ENCODE assay signal across 8 cellular contexts in the genomic region with DNA sequence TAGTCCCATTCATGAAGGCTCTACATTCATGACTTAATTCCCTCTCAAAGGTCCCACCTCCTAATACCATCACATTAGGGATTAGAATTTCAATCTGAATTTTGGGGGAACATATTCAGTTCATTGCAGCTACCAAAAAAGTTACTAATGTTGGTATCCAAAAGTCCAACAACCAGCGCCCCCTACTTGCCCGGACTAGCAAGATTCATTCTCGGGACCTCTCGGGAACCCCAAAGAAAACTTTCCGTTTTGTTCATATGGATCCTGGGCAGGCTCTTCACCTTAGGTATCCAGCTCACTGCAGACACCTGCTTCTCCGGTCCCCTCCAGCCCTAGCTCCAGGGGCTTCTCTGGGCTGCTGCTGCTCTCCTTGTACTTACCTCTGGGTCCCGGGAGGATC. TPM values are rescaled to one million over a fixed set of nuclear protein-coding genes. Genes with fewer than 3 reads are reported as not detected.
DNase-seq lines count a peak whose midpoint lies in the region; TF ChIP-seq lines count a peak whose summit lies in the region.

No MANE protein-coding gene starts in this region.

- H3K9me3 ChIP-seq in OCI-LY3 (ENCODE audit: insufficient read depth, low read length) (no peaks in the 10 kb centered on the region), uterus (no peaks in the 10 kb centered on the region)

- H3K4me1 ChIP-seq in OCI-LY3 (ENCODE audit: low read length) (no peaks in the 10 kb centered on the region), uterus (no peaks in the 10 kb centered on the region)

- no peaks in the 10 kb centered on the region for H4K20me1 ChIP-seq in OCI-LY3 (ENCODE audit: insufficient read depth, low read length)

- H3K36me3 ChIP-seq in OCI-LY3 (replicated peaks; ENCODE audit: low read depth, low read length) (no peaks in the 10 kb centered on the region), uterus (no peaks in the 10 kb centered on the region)

- H3K27ac ChIP-seq in OCI-LY3 (ENCODE audit: low read length) (no peak overlapping the region), uterus (no peak overlapping the region)

- H3K4me3 Mint-ChIP-seq in neural crest cell = no peak overlapping the region

- intact Hi-C loops in uterus (cut with DNase I; ENCODE audit: low total_unique reads) = loop anchor here (2.0 kb wide), 1 partner anchor 246 kb away; no protein-coding TSS in a partner anchor

- no peaks in the 10 kb centered on the region for H3K79me2 ChIP-seq in OCI-LY3 (ENCODE audit: low read length)

- peak overlapping the region; percentile 70 for H3K4me2 ChIP-seq in OCI-LY3 (ENCODE audit: low read length)

- H3K4me3 ChIP-seq in OCI-LY3 (ENCODE audit: low read length) (peak overlapping the region; percentile 63), cardiac fibroblast (replicated peaks in 1 of 2; ENCODE audit: low read depth in 2 of 2, low read length in 2 of 2) (no peak overlapping the region), uterus (no peak overlapping the region)

- no peaks in the 10 kb centered on the region for H3K27me3 Mint-ChIP-seq in neural crest cell (ENCODE audit: low read depth)

- H3K9ac ChIP-seq in OCI-LY3 (ENCODE audit: low read length) = no peak overlapping the region

- peaks cover 8% of the 10 kb centered on the region for H3K27me3 ChIP-seq in OCI-LY3 (ENCODE audit: low read depth, low read length)
- H3K27me3 ChIP-seq in uterus = no peaks in the 10 kb centered on the region

- no peak overlapping the region for H3K27ac Mint-ChIP-seq in neural crest cell (ENCODE audit: unreplicated experiment)

- DNase-seq in cardiac fibroblast (ENCODE audit: low read depth in 2 of 2) = peak; percentile 36 to 39
- DNase-seq in neural crest cell (ENCODE audit: low read depth, low spot score) = no peak
- DNase-seq in KG1 (lab: John Stamatoyannopoulos, UW) = no peak
- no peak for DNase-seq in AG08396 (ENCODE audit: low spot score)
- DNase-seq in uterus = no peak
- DNase-seq in DMS 273 (lab: John Stamatoyannopoulos, UW; ENCODE audit: unreplicated experiment) = no peak

- H3K36me3 Mint-ChIP-seq in neural crest cell (ENCODE audit: low read depth) = no peaks in the 10 kb centered on the region

- peak overlapping the region; percentile 67; the same call in 1 of the 2 replicates for H2AFZ ChIP-seq in OCI-LY3 (ENCODE audit: low read depth, low read length)

- H3K4me1 Mint-ChIP-seq in neural crest cell = peaks cover 20% of the 10 kb centered on the region

- TF ChIP-seq CTCF in GM12874 (IDR thresholded peaks at IDR 0.05; ENCODE audit: insufficient read depth, low read depth, low read length) (peak; percentile 53), OCI-LY3 (IDR thresholded peaks at IDR 0.05; ENCODE audit: low read depth, low read length) (peak; percentile 60), cardiac fibroblast (IDR thresholded peaks at IDR 0.05; ENCODE audit: low read depth, low read length) (peak; percentile 48), neural crest cell (conservative IDR thresholded peaks at IDR 0.05) (peak; percentile 28), uterus (IDR thresholded peaks at IDR 0.05) (peak in 1 of 4 experiments; percentile 25)

- H3K9me3 Mint-ChIP-seq in neural crest cell = no peaks in the 10 kb centered on the region

- no peak for TF ChIP-seq POLR2A in uterus (IDR thresholded peaks at IDR 0.05)

RNA-seq across cellular contexts. Expression of gene GRK5, which starts 8.9 kb away (rescaled TPM):
- 13.5 and 13.9 TPM in 2 replicates for total RNA-seq in neural crest cell
- 10 to 100 TPM; 11.6 to 34.6 (median 14.1) TPM for total RNA-seq in uterus

RNA-seq across cellular contexts. Expression of gene PRDX3, which starts 19.8 kb away (rescaled TPM):
- total RNA-seq in neural crest cell (144 and 147 TPM in 2 replicates), uterus (100 to 1,000 TPM in 3 of 4 donors, 10 to 100 TPM in 1; 90.6 to 231 (median 141) TPM)

RNA-seq across cellular contexts. Expression of gene SFXN4, which starts 32.9 kb away (rescaled TPM):
- 17.2 and 19.9 TPM in 2 replicates for total RNA-seq in neural crest cell
- 10 to 100 TPM in 3 of 4 donors, 1 to 10 TPM in 1; 1.2 to 22.1 (median 14.8) TPM for total RNA-seq in uterus

Comparison
In these comparisons a context has a peak if more than half of its experiments do, and no peak if none do; other contexts are left out.
1. DNase-seq: peak in cardiac fibroblast (2 of 2); none in neural crest cell (single experiment), KG1 (single experiment), AG08396 (single experiment), uterus (0 of 2) and DMS 273 (single experiment).